In genomic region chr9:21883642-21884041, GRCh38 we compare ENCODE assay signal across 16 cellular contexts.
DNase-seq lines count a peak whose midpoint lies in the region; ATAC-seq, FAIRE-seq and TF ChIP-seq lines count a peak whose summit lies in the region.
"Had no signal": no experiment of that assay in that cellular context is flagged by ENCODE, and none has a peak within 500 bp of the region (broad histone marks: within the 10 kb centered on the region; RNA-seq: fewer than 3 reads in every experiment).

No MANE protein-coding gene starts in this region.

- H3K9me3 ChIP-seq in HepG2 (ENCODE audit: low read length): peaks cover 5% of the 10 kb centered on the region; the same call in 1 of the 2 replicates

- no peaks in the 10 kb centered on the region for H3K27me3 ChIP-seq in HepG2 (ENCODE audit: control insufficient read depth in 1 of 2, insufficient read depth in 2 of 2, low read length in 2 of 2)
- H3K27me3 ChIP-seq: BLaER1, brain microvascular endothelial cell had no signal

- no peaks in the 10 kb centered on the region for H3K79me2 ChIP-seq in HepG2 (ENCODE audit: insufficient read depth, low read length)

- no TSS peak for BruUV-seq in HepG2 (replicated peaks; lab: Mats Ljungman, UMichigan)

- H4K20me1 ChIP-seq in HepG2 (ENCODE audit: insufficient read depth, low read length): no peaks in the 10 kb centered on the region
- H4K20me1 ChIP-seq: BLaER1 had no signal

- TF ChIP-seq CTCF in HepG2 (CRISPR knock-in tag; IDR thresholded peaks at IDR 0.05): no peak

- H3K27ac ChIP-seq in HepG2 (ENCODE audit: extremely low read length, insufficient read depth, low read length): no peak overlapping the region
- H3K27ac ChIP-seq: BLaER1, brain microvascular endothelial cell had no signal

- no peak for FAIRE-seq in HepG2 (lab: Jason Lieb, UNC)
- FAIRE-seq: RCC 7860 had no signal

- in situ Hi-C loops in HepG2 (cut with HindIII; ENCODE audit: extremely low pct_ligation_motif_present, low pct_unique_long_range_greater_than_20kb): no loop called here

- no peak overlapping the region for H3K4me2 ChIP-seq in HepG2 (ENCODE audit: low read depth, low read length)
- H3K4me2 ChIP-seq: BLaER1 had no signal

- POLR2A ChIA-PET in HepG2 (lab: Yijun Ruan, JAX): no interaction called here

- TF ChIP-seq RAD21 in HepG2 (CRISPR knock-in tag; IDR thresholded peaks at IDR 0.05): no peak

- no peak for TF ChIP-seq POLR2A in HepG2 (IDR thresholded peaks at IDR 0.05; ENCODE audit: insufficient read depth in 1 of 2, low read depth in 2 of 2, low read length in 2 of 2)

- ATAC-seq in GM18520 (IDR thresholded peaks at IDR 0.05; ENCODE audit: unreplicated experiment) (peak; percentile 81), HG03354 (IDR thresholded peaks at IDR 0.05; ENCODE audit: poor library complexity, severe bottlenecking, unreplicated experiment) (peak; percentile 52), HepG2 (peak; percentile 72), HG03469 (IDR thresholded peaks at IDR 0.05; ENCODE audit: unreplicated experiment) (no peak), left colon (no peak)
- ATAC-seq: right cardiac atrium had no signal

- no peak overlapping the region for H3K9ac ChIP-seq in HepG2 (ENCODE audit: insufficient read depth, low read depth, low read length)
- H3K9ac ChIP-seq: BLaER1 had no signal

- DNase-seq in SIG-M5 (lab: John Stamatoyannopoulos, UW): peak; percentile 1
- no peak for DNase-seq in HepG2 (ENCODE audit: low spot score)
- no peak for DNase-seq in central memory CD4-positive, alpha-beta T cell
- DNase-seq in superior temporal gyrus (ENCODE audit: extremely low spot score): no peak
- no peak for DNase-seq in left colon
- DNase-seq: activated naive CD4-positive, alpha-beta T cell treated with Interleukin-2 at 50 U/mL for 16 hours; brain microvascular endothelial cell; GOT3; right cardiac atrium; stimulated activated CD4-positive, alpha-beta T cell treated with anti-CD3 and anti-CD28 coated beads, Interleukin-4, amount 100 ng/mL, for 1 hour; stimulated activated naive CD4-positive, alpha-beta T cell treated with Interleukin-2 at 50 U/mL for 16 hours had no signal

- intact Hi-C loops in HepG2 (cut with micrococcal nuclease; ENCODE audit: unreplicated experiment): no loop called here
- intact Hi-C loops in left colon (cut with DNase I, micrococcal nuclease): no loop called here

- H3K36me3 ChIP-seq in HepG2 (replicated peaks in 1 of 2; ENCODE audit: control insufficient read depth in 1 of 2, insufficient read depth in 2 of 2, low read length in 2 of 2): peaks cover 0 to 13% of the 10 kb centered on the region in 2 experiments; a peak in 1 of 5 replicates
- H3K36me3 ChIP-seq: brain microvascular endothelial cell had no signal

- CTCF ChIA-PET in HepG2 (lab: Yijun Ruan, JAX; ENCODE audit: low intra/inter-chr PET ratio, low total read pairs): no interaction called here

- TF ChIP-seq EP300 in HepG2 (IDR thresholded peaks at IDR 0.05; ENCODE audit: low read depth in 2 of 2, low read length in 2 of 2) (no peak), HepG2 (CRISPR knock-in tag; IDR thresholded peaks at IDR 0.05; ENCODE audit: borderline replicate concordance) (no peak)

- H3K4me1 ChIP-seq in HepG2 (ENCODE audit: insufficient read depth, low read length): no peaks in the 10 kb centered on the region
- H3K4me1 ChIP-seq: BLaER1 had no signal

- WGBS in HepG2 (ENCODE audit: low lambda C conversion rate): 98% methylated on average over 3 of the region's 3 CpGs

- no peak overlapping the region for H3K4me3 ChIP-seq in HepG2 (replicated peaks in 1 of 3; ENCODE audit: insufficient read depth in 1 of 3, low read depth in 2 of 3, low read length in 3 of 3)
- H3K4me3 ChIP-seq: BLaER1 had no signal

- H2AFZ ChIP-seq in HepG2 (ENCODE audit: low read length): no peak overlapping the region

TF ChIP-seq in HepG2, 621 proteins besides CTCF, POLR2A, EP300 and RAD21:
- TF ChIP-seq HOXD1 (CRISPR knock-in tag; IDR thresholded peaks at IDR 0.05) (no peak), ZEB1 (IDR thresholded peaks at IDR 0.05; ENCODE audit: insufficient replicate concordance, low read depth) (peak; percentile 61), RBM22 (optimal IDR thresholded peaks at IDR 0.05; ENCODE audit: low read length) (peak; percentile 27), MIER2 (CRISPR knock-in tag; IDR thresholded peaks at IDR 0.05) (no peak)

Comparison
In these comparisons a context has a peak if more than half of its experiments do, and no peak if none do; other contexts are left out.
1. ATAC-seq: peak in GM18520 (single experiment), HG03354 (single experiment) and HepG2 (single experiment); none in HG03469 (single experiment) and left colon (single experiment).